ENCODE assay signal across 1 cellular context in genomic region chr17:8192070-8192815, GRCh38.
TF ChIP-seq lines count a peak whose summit lies in the region.

No MANE protein-coding gene starts in this region.

TF ChIP-seq in K562, 482 proteins besides CTCF, POLR2A, EP300 and RAD21 (continued from another document and continues in another):
- TF ChIP-seq STAT6 (CRISPR knock-in tag; IDR thresholded peaks at IDR 0.05) (no peak), ZNF277 (CRISPR knock-in tag; IDR thresholded peaks at IDR 0.05; ENCODE audit: borderline replicate concordance) (no peak), PRDM10 (IDR thresholded peaks at IDR 0.05; ENCODE audit: partially characterized antibody) (peak; percentile 10), FOS (IDR thresholded peaks at IDR 0.05; ENCODE audit: extremely low read depth, insufficient read length) (peak; percentile 83), GMEB1 (CRISPR knock-in tag; IDR thresholded peaks at IDR 0.05) (no peak), GTF3C2 (IDR thresholded peaks at IDR 0.05; ENCODE audit: borderline replicate concordance, extremely low read depth, insufficient read length) (no peak), CGGBP1 (CRISPR knock-in tag; IDR thresholded peaks at IDR 0.05) (no peak), BCL6 (CRISPR knock-in tag; IDR thresholded peaks at IDR 0.05) (no peak), ZNF561 (CRISPR knock-in tag; conservative IDR thresholded peaks at IDR 0.05) (no peak), HLTF (IDR thresholded peaks at IDR 0.05) (no peak), HMGXB4 (CRISPR knock-in tag; IDR thresholded peaks at IDR 0.05) (no peak), UBTF (IDR thresholded peaks at IDR 0.05; ENCODE audit: borderline replicate concordance in 1 of 2, low read depth in 2 of 2, low read length in 2 of 2) (no peak), ASH1L (IDR thresholded peaks at IDR 0.05; ENCODE audit: borderline replicate concordance, low read depth, partially characterized antibody) (no peak), TFE3 (CRISPR knock-in tag; IDR thresholded peaks at IDR 0.05) (peak; percentile 99), RBM22 (IDR thresholded peaks at IDR 0.05; ENCODE audit: low read depth, low read length, poor library complexity, severe bottlenecking) (no peak), KLF10 (CRISPR knock-in tag; IDR thresholded peaks at IDR 0.05) (no peak), ARHGAP35 (IDR thresholded peaks at IDR 0.05; ENCODE audit: partially characterized antibody) (no peak), HNRNPL (IDR thresholded peaks at IDR 0.05; ENCODE audit: low read depth, low read length) (no peak), AFF1 (IDR thresholded peaks at IDR 0.05; ENCODE audit: low read depth in 1 of 2, partially characterized antibody in 2 of 2) (peak in 1 of 2 experiments; percentile 63), NBN (IDR thresholded peaks at IDR 0.05; ENCODE audit: low read depth) (peak; percentile 31; the same call in 1 of the 2 replicates), TRIM28 (IDR thresholded peaks at IDR 0.05) (0 out of 2 replicates have a peak, but pooled peaks have one; percentile 23), GABPA (tag; conservative IDR thresholded peaks at IDR 0.05; ENCODE audit: low read depth) (0 out of 2 replicates have a peak, but pooled peaks have one; percentile 27), JUN (IDR thresholded peaks at IDR 0.05; ENCODE audit: borderline replicate concordance, low read depth, low read length) (peak; percentile 34; the same call in 1 of the 2 replicates), JUN (CRISPR knock-in tag; IDR thresholded peaks at IDR 0.05; ENCODE audit: borderline replicate concordance) (no peak), HDAC2 (IDR thresholded peaks at IDR 0.05) (peak; percentile 82), CC2D1A (IDR thresholded peaks at IDR 0.05) (no peak), TBP (optimal IDR thresholded peaks at IDR 0.05; ENCODE audit: low read depth, low read length) (peak; percentile 67), ESRRB (CRISPR knock-in tag; IDR thresholded peaks at IDR 0.05; ENCODE audit: borderline replicate concordance) (no peak), USF2 (CRISPR knock-in tag; IDR thresholded peaks at IDR 0.05) (peak; percentile 99)
